ENCODE assay signal across 10 cellular contexts in genomic region chr15:83068054-83068453, GRCh38. TPM values are rescaled to one million over a fixed set of nuclear protein-coding genes. Genes with fewer than 3 reads are reported as not detected.
DNase-seq lines count a peak whose midpoint lies in the region; ATAC-seq, FAIRE-seq and TF ChIP-seq lines count a peak whose summit lies in the region.
"Had no signal": no experiment of that assay in that cellular context is flagged by ENCODE, and none has a peak within 500 bp of the region (broad histone marks: within the 10 kb centered on the region; RNA-seq: fewer than 3 reads in every experiment).

No MANE protein-coding gene starts in this region.

- H3K36me3 ChIP-seq in NT2/D1 (ENCODE audit: insufficient read depth, insufficient read length, low read length), result peaks cover 18% of the 10 kb centered on the region
- no peaks in the 10 kb centered on the region for H3K36me3 ChIP-seq in osteoblast (ENCODE audit: insufficient read depth, low read length)

- H3K4me3 ChIP-seq in NT2/D1 (ENCODE audit: insufficient read length, low read depth) (no peak overlapping the region), dorsolateral prefrontal cortex (peak overlapping the region in 8 of 59 donors; percentile 89 to 97 (median 92)), osteoblast (ENCODE audit: insufficient read depth, low read length) (no peak overlapping the region)

- peaks cover 16% of the 10 kb centered on the region for H3K36me3 Mint-ChIP-seq in CD4-positive, alpha-beta T cell (ENCODE audit: low read depth)

- POLR2A ChIA-PET in CD4-positive, alpha-beta T cell (lab: Charles Lee), result interaction anchor here (2.5 kb wide), 1 partner anchor 528 kb away, joined by 17 read pairs; the partner anchor contains the start of gene RPS17

- peaks cover 38% of the 10 kb centered on the region for H3K79me2 ChIP-seq in osteoblast (ENCODE audit: insufficient read depth, low read length)

- no peak for ATAC-seq in CD4-positive, alpha-beta T cell (ENCODE audit: poor library complexity)

- H4K20me1 ChIP-seq in osteoblast (ENCODE audit: insufficient read depth, low read length), result peaks cover 25% of the 10 kb centered on the region

- peak overlapping the region; percentile 95 for H3K9ac ChIP-seq in NT2/D1 (ENCODE audit: insufficient read length, low read depth)

- no peak for DNase-seq in CD4-positive, alpha-beta T cell
- DNase-seq in NT2/D1 (ENCODE audit: low read depth, low spot score) (no peak), dorsolateral prefrontal cortex (no peak), osteoblast (ENCODE audit: insufficient read length, low spot score, missing footprints) (peak; percentile 76), urothelium cell line (ENCODE audit: low spot score) (no peak), Ammon's horn (ENCODE audit: low spot score) (no peak), DMS153 (lab: John Stamatoyannopoulos, UW) (no peak), retina (no peak)
- DNase-seq: dermis blood vessel endothelial cell, kidney glomerular epithelial cell had no signal

- intact Hi-C loops in CD4-positive, alpha-beta T cell (cut with DNase I, micrococcal nuclease), result loop anchor here (5.0 to 10.0 kb wide), 6 partner anchors 53 to 393 kb away; partner anchors contain the start of genes C15orf40 (in 2 of the 2), FSD2 (in 1 of the 2), RAMAC (in 1 of the 2) and WHAMM (in 1 of the 2)
- intact Hi-C loops in dorsolateral prefrontal cortex (cut with DNase I), result loop anchor here (5.0 to 10.0 kb wide), 3 partner anchors 39 to 367 kb away; partner anchors contain the start of genes HDGFL3 (in 1 of the 2) and TM6SF1 (in 1 of the 2)

- peak overlapping the region; percentile 81 for H3K27ac Mint-ChIP-seq in CD4-positive, alpha-beta T cell

- FAIRE-seq in urothelium cell line (lab: Jason Lieb, UNC), result no peak

- peaks cover 5% of the 10 kb centered on the region for H3K4me1 ChIP-seq in NT2/D1 (ENCODE audit: insufficient read depth, insufficient read length)
- peaks cover 25% of the 10 kb centered on the region for H3K4me1 ChIP-seq in osteoblast (ENCODE audit: insufficient read depth, low read length)

- no peak overlapping the region for H3K27ac ChIP-seq in CD4-positive, alpha-beta T cell (ENCODE audit: low read depth, low read length)
- H3K27ac ChIP-seq in dorsolateral prefrontal cortex (peak overlapping the region in 54 of 59 donors; percentile 81 to 99 (median 96)), osteoblast (ENCODE audit: low read depth, low read length) (peak overlapping the region; percentile 67)

- no peaks in the 10 kb centered on the region for H3K27me3 ChIP-seq in CD4-positive, alpha-beta T cell (ENCODE audit: control insufficient read depth, insufficient read depth, low read length)
- no peaks in the 10 kb centered on the region for H3K27me3 ChIP-seq in NT2/D1 (ENCODE audit: insufficient read depth, insufficient read length)
- H3K27me3 ChIP-seq in dorsolateral prefrontal cortex, result no peaks in the 10 kb centered on the region
- no peaks in the 10 kb centered on the region for H3K27me3 ChIP-seq in osteoblast (ENCODE audit: insufficient read depth, low read length)

- H3K4me2 ChIP-seq in osteoblast (ENCODE audit: insufficient read depth, low read length), result no peak overlapping the region

- H2AFZ ChIP-seq in osteoblast (ENCODE audit: low read length), result peak overlapping the region; percentile 91

- peaks cover 9% of the 10 kb centered on the region for H3K4me1 Mint-ChIP-seq in CD4-positive, alpha-beta T cell (ENCODE audit: low read depth)

- H3K4me3 Mint-ChIP-seq in CD4-positive, alpha-beta T cell, result peak overlapping the region; percentile 88

- CTCF ChIA-PET in CD4-positive, alpha-beta T cell (lab: Charles Lee), result interaction anchor here (1.5 kb wide), 1 partner anchor 57 kb away, joined by 3 read pairs; no protein-coding TSS in a partner anchor

- H3K9me3 ChIP-seq in CD4-positive, alpha-beta T cell (ENCODE audit: control insufficient read depth, low read length), result peaks cover under 1% of the 10 kb centered on the region
- H3K9me3 ChIP-seq in NT2/D1 (ENCODE audit: insufficient read depth, low read length), result peaks cover 10% of the 10 kb centered on the region
- no peaks in the 10 kb centered on the region for H3K9me3 ChIP-seq in osteoblast (ENCODE audit: low read depth, low read length)

- no peak for TF ChIP-seq CTCF in CD4-positive, alpha-beta T cell (IDR thresholded peaks at IDR 0.05)
- TF ChIP-seq CTCF in dorsolateral prefrontal cortex (IDR thresholded peaks at IDR 0.05 in 54 of 56, conservative IDR thresholded peaks at IDR 0.05 in 2 of 56; ENCODE audit: low read depth in 1 of 56, partially characterized antibody in 56 of 56) (no peak), osteoblast (IDR thresholded peaks at IDR 0.05; ENCODE audit: extremely low read depth, low read depth, low read length) (no peak)

- no peaks in the 10 kb centered on the region for H3K9me3 Mint-ChIP-seq in CD4-positive, alpha-beta T cell

- no peaks in the 10 kb centered on the region for H3K27me3 Mint-ChIP-seq in CD4-positive, alpha-beta T cell

RNA-seq across cellular contexts. Expression of gene BTBD1, which starts 1.0 kb away (rescaled TPM):
- 10 to 100 TPM; 26.3 to 27.5 TPM for total RNA-seq in CD4-positive, alpha-beta T cell
- total RNA-seq in dorsolateral prefrontal cortex (100 to 1,000 TPM in 10 of 120 experiments, 10 to 100 TPM in 110; 61.4 to 113 (median 85.9) TPM), osteoblast (88.3 and 99.6 TPM in 2 replicates)

RNA-seq across cellular contexts. Expression of gene TM6SF1, which starts 39.4 kb away (rescaled TPM):
- not detected for total RNA-seq in CD4-positive, alpha-beta T cell
- total RNA-seq in dorsolateral prefrontal cortex (10 to 100 TPM in 118 of 120 experiments, 1 to 10 TPM in 2; 7.8 to 33.0 (median 19.9) TPM), osteoblast (0.29 and 0.36 TPM in 2 replicates)

RNA-seq across cellular contexts. Expression of gene C15orf40, which starts 56.6 kb away (rescaled TPM):
- 10 to 100 TPM in 1 of 2 experiments, 1 to 10 TPM in 1; 7.4 to 11.0 TPM for total RNA-seq in CD4-positive, alpha-beta T cell
- total RNA-seq in dorsolateral prefrontal cortex (10 to 100 TPM; 15.7 to 34.4 (median 22.5) TPM), osteoblast (10.9 and 13.4 TPM in 2 replicates)
